9 cellular contexts compared by ENCODE assay signal in genomic region chr17:62692721-62693431, GRCh38.
DNase-seq lines count a peak whose midpoint lies in the region; ATAC-seq, FAIRE-seq and TF ChIP-seq lines count a peak whose summit lies in the region.
"Had no signal": no experiment of that assay in that cellular context is flagged by ENCODE, and none has a peak within 500 bp of the region (broad histone marks: within the 10 kb centered on the region; RNA-seq: fewer than 3 reads in every experiment).

No MANE protein-coding gene starts in this region.

- POLR2A ChIA-PET in BJ (lab: Charles Lee) = interaction anchor here (0.6 kb wide), 1 partner anchor 59 kb away, joined by 7 read pairs; no protein-coding TSS in a partner anchor
- POLR2A ChIA-PET in naive thymus-derived CD8-positive, alpha-beta T cell (lab: Charles Lee) = no interaction called here

- no peaks in the 10 kb centered on the region for H3K4me1 Mint-ChIP-seq in naive thymus-derived CD8-positive, alpha-beta T cell

- no peak for FAIRE-seq in keratinocyte (lab: Jason Lieb, UNC)
- FAIRE-seq: RCC 7860 had no signal

- no peaks in the 10 kb centered on the region for H4K20me1 ChIP-seq in keratinocyte (ENCODE audit: control insufficient read depth, extremely low read depth, insufficient read depth, low read length)

- no peaks in the 10 kb centered on the region for H3K27me3 ChIP-seq in BJ (ENCODE audit: control insufficient read depth, insufficient read depth, low read length)
- no peaks in the 10 kb centered on the region for H3K27me3 ChIP-seq in WERI-Rb-1 (ENCODE audit: insufficient read depth, low read depth, severe bottlenecking)
- no peaks in the 10 kb centered on the region for H3K27me3 ChIP-seq in keratinocyte (ENCODE audit: control insufficient read depth, extremely low read depth, insufficient read depth, low read length)

- CTCF ChIA-PET in BJ (lab: Yijun Ruan, JAX) = interaction anchor here (0.6 to 2.7 kb wide), 10 partner anchors 8 to 327 kb away, joined by 3 to 9 read pairs (median 3); no protein-coding TSS in a partner anchor

- TF ChIP-seq CTCF in BJ (IDR thresholded peaks at IDR 0.05; ENCODE audit: insufficient read depth, low read depth, low read length) (peak; percentile 70), HFF-Myc (IDR thresholded peaks at IDR 0.05; ENCODE audit: low read depth, low read length, missing control alignments) (peak; percentile 51), WERI-Rb-1 (IDR thresholded peaks at IDR 0.05; ENCODE audit: low read depth, low read length) (peak; percentile 83), keratinocyte (optimal IDR thresholded peaks at IDR 0.05 in 1 of 3, IDR thresholded peaks at IDR 0.05 in 1 of 3, conservative IDR thresholded peaks at IDR 0.05 in 1 of 3; ENCODE audit: extremely low read depth in 1 of 3, insufficient read depth in 2 of 3, low read length in 3 of 3) (peak; percentile 48 to 77 (median 51))

- H3K9me3 Mint-ChIP-seq in naive thymus-derived CD8-positive, alpha-beta T cell = peaks cover 0 to 1% (median 0%) of the 10 kb centered on the region in 9 donors

- DNase-seq in BJ (ENCODE audit: low read depth) (no peak), HFF-Myc (ENCODE audit: extremely low read depth, low read depth) (no peak), WERI-Rb-1 (peak; percentile 89), keratinocyte (ENCODE audit: low read depth, low spot score) (no peak), NCI-H226 (no peak), kidney glomerular epithelial cell (lab: John Stamatoyannopoulos, UW) (no peak)
- DNase-seq in naive thymus-derived CD8-positive, alpha-beta T cell = no peak

- H3K4me3 ChIP-seq in BJ (ENCODE audit: low read depth, low read length) = no peak overlapping the region
- no peak overlapping the region for H3K4me3 ChIP-seq in HFF-Myc (replicated peaks; ENCODE audit: low read depth, low read length)
- H3K4me3 ChIP-seq in WERI-Rb-1 (ENCODE audit: low read depth, low read length) = no peak overlapping the region
- no peak overlapping the region for H3K4me3 ChIP-seq in keratinocyte (ENCODE audit: control insufficient read depth in 2 of 3, extremely low read depth in 1 of 3, insufficient read depth in 2 of 3, low read depth in 1 of 3, low read length in 3 of 3)

- H3K27ac ChIP-seq in WERI-Rb-1 (peak overlapping the region; percentile 91), keratinocyte (ENCODE audit: control insufficient read depth, insufficient read depth, low read length) (no peak overlapping the region)

- no peak for ATAC-seq in naive thymus-derived CD8-positive, alpha-beta T cell
- no peak for ATAC-seq in GM21515 (IDR thresholded peaks at IDR 0.05; ENCODE audit: unreplicated experiment)

- H2AFZ ChIP-seq in keratinocyte (ENCODE audit: control insufficient read depth, low read length) = no peak overlapping the region

- H3K79me2 ChIP-seq in keratinocyte (ENCODE audit: control insufficient read depth, insufficient read depth, low read length) = no peaks in the 10 kb centered on the region

- H3K4me2 ChIP-seq in keratinocyte (ENCODE audit: control insufficient read depth, extremely low read depth, insufficient read depth, low read depth, low read length) = no peak overlapping the region

- no peaks in the 10 kb centered on the region for H3K9me3 ChIP-seq in WERI-Rb-1 (ENCODE audit: severe bottlenecking)
- H3K9me3 ChIP-seq in keratinocyte (ENCODE audit: control insufficient read depth, low read depth, low read length) = no peaks in the 10 kb centered on the region

- H3K36me3 Mint-ChIP-seq in naive thymus-derived CD8-positive, alpha-beta T cell = no peaks in the 10 kb centered on the region

- no peak overlapping the region for H3K4me3 Mint-ChIP-seq in naive thymus-derived CD8-positive, alpha-beta T cell

- no peak overlapping the region for H3K9ac ChIP-seq in keratinocyte (ENCODE audit: control insufficient read depth, extremely low read depth, insufficient read depth, low read length)

- dilution Hi-C loops in keratinocyte (cut with MboI; ENCODE audit: extremely low pct_ligation_motif_present, low sequenced_read_pairs) = no loop called here

- peaks cover 21% of the 10 kb centered on the region for H3K4me1 ChIP-seq in keratinocyte (ENCODE audit: control insufficient read depth, extremely low read depth, insufficient read depth, low read length)

- peaks cover 0 to 4% (median 1%) of the 10 kb centered on the region in 5 donors for H3K27me3 Mint-ChIP-seq in naive thymus-derived CD8-positive, alpha-beta T cell

- peaks cover 52% of the 10 kb centered on the region for H3K36me3 ChIP-seq in BJ (ENCODE audit: control insufficient read depth, insufficient read depth, low read length)
- H3K36me3 ChIP-seq in WERI-Rb-1 = no peaks in the 10 kb centered on the region
- H3K36me3 ChIP-seq in keratinocyte (ENCODE audit: control insufficient read depth in 2 of 2, extremely low read depth in 1 of 2, insufficient read depth in 2 of 2, low read length in 2 of 2) = peaks cover 8 to 12% of the 10 kb centered on the region in 2 experiments

- H3K9me1 ChIP-seq in keratinocyte (ENCODE audit: control insufficient read depth, extremely low read depth, insufficient read depth, low read length) = no peaks in the 10 kb centered on the region

- peak overlapping the region in 1 of 10 donors; percentile 40 for H3K27ac Mint-ChIP-seq in naive thymus-derived CD8-positive, alpha-beta T cell
